ENCODE assay signal across 12 cellular contexts in genomic region chr2:118059919-118060478, GRCh38. TPM values are rescaled to one million over a fixed set of nuclear protein-coding genes. Genes with fewer than 3 reads are reported as not detected.
DNase-seq lines count a peak whose midpoint lies in the region; ATAC-seq lines count a peak whose summit lies in the region.
"Had no signal": no experiment of that assay in that cellular context is flagged by ENCODE, and none has a peak within 500 bp of the region (broad histone marks: within the 10 kb centered on the region; RNA-seq: fewer than 3 reads in every experiment).

No MANE protein-coding gene starts in this region.

- no peaks in the 10 kb centered on the region for H3K9me3 Mint-ChIP-seq in activated T-helper 2 cell treated with anti-CD3 and anti-CD28 coated beads, Interferon-gamma antibody, Interleukin-2, Interleukin-4, amounts not matched to agents 10 μg/mL and 5 μg/mL and 100 μg/mL, durations not matched to agents 14 hours and 24 hours and 36 hours
- H3K9me3 Mint-ChIP-seq in effector memory CD8-positive, alpha-beta T cell = no peaks in the 10 kb centered on the region

- DNase-seq in Daoy (ENCODE audit: low read depth) = peak; percentile 62
- DNase-seq in activated T-helper 2 cell treated with anti-CD3 and anti-CD28 coated beads, Interferon-gamma antibody, Interleukin-2, Interleukin-4, amounts not matched to agents 10 μg/mL and 5 μg/mL and 100 μg/mL, durations not matched to agents 14 hours and 24 hours and 36 hours (ENCODE audit: low spot score) = no peak
- peak; percentile 95 for DNase-seq in non-pigmented ciliary epithelial cell (ENCODE audit: low read depth)
- no peak for DNase-seq in NCI-H2171 treated with DMSO at 0.1 percent for 48 hours (lab: John Stamatoyannopoulos, UW)
- DNase-seq in effector memory CD8-positive, alpha-beta T cell = no peak
- DNase-seq in NCI-H82 (lab: John Stamatoyannopoulos, UW) = no peak
- DNase-seq: adrenal gland, NCI-H187 treated with DMSO at 0.1 percent for 48 hours, substantia nigra, T1000 had no signal

- no peaks in the 10 kb centered on the region for H3K36me3 Mint-ChIP-seq in activated T-helper 2 cell treated with anti-CD3 and anti-CD28 coated beads, Interferon-gamma antibody, Interleukin-2, Interleukin-4, amounts not matched to agents 10 μg/mL and 5 μg/mL and 100 μg/mL, durations not matched to agents 14 hours and 24 hours and 36 hours (ENCODE audit: low read depth)
- no peaks in the 10 kb centered on the region for H3K36me3 Mint-ChIP-seq in effector memory CD8-positive, alpha-beta T cell (ENCODE audit: insufficient read depth)

- peak overlapping the region; percentile 2 for H3K27ac Mint-ChIP-seq in activated T-helper 2 cell treated with anti-CD3 and anti-CD28 coated beads, Interferon-gamma antibody, Interleukin-2, Interleukin-4, amounts not matched to agents 10 μg/mL and 5 μg/mL and 100 μg/mL, durations not matched to agents 14 hours and 24 hours and 36 hours
- H3K27ac Mint-ChIP-seq in effector memory CD8-positive, alpha-beta T cell = peak overlapping the region in 1 of 2 donors; percentile 27

- intact Hi-C loops in activated T-helper 2 cell treated with anti-CD3 and anti-CD28 coated beads, Interferon-gamma antibody, Interleukin-2, Interleukin-4, amounts not matched to agents 10 μg/mL and 5 μg/mL and 100 μg/mL, durations not matched to agents 14 hours and 24 hours and 36 hours (cut with micrococcal nuclease) = loop anchor here (2.0 to 5.0 kb wide), 3 partner anchors 13 to 38 kb away; partner anchors contain the start of gene INSIG2

- H3K4me1 Mint-ChIP-seq in activated T-helper 2 cell treated with anti-CD3 and anti-CD28 coated beads, Interferon-gamma antibody, Interleukin-2, Interleukin-4, amounts not matched to agents 10 μg/mL and 5 μg/mL and 100 μg/mL, durations not matched to agents 14 hours and 24 hours and 36 hours (ENCODE audit: low read depth) = peaks cover 7% of the 10 kb centered on the region
- H3K4me1 Mint-ChIP-seq in effector memory CD8-positive, alpha-beta T cell (ENCODE audit: low read depth in 2 of 2) = peaks cover 3 to 7% of the 10 kb centered on the region in 2 donors

- ATAC-seq in HG03432 (IDR thresholded peaks at IDR 0.05; ENCODE audit: unreplicated experiment) (peak; percentile 22), HG02970 (IDR thresholded peaks at IDR 0.05; ENCODE audit: low FRiP score, unreplicated experiment) (no peak)
- ATAC-seq in effector memory CD8-positive, alpha-beta T cell (replicated peaks) = no peak

- H3K4me3 Mint-ChIP-seq in activated T-helper 2 cell treated with anti-CD3 and anti-CD28 coated beads, Interferon-gamma antibody, Interleukin-2, Interleukin-4, amounts not matched to agents 10 μg/mL and 5 μg/mL and 100 μg/mL, durations not matched to agents 14 hours and 24 hours and 36 hours (ENCODE audit: low read depth) = no peak overlapping the region
- no peak overlapping the region for H3K4me3 Mint-ChIP-seq in effector memory CD8-positive, alpha-beta T cell

- H3K27me3 Mint-ChIP-seq in activated T-helper 2 cell treated with anti-CD3 and anti-CD28 coated beads, Interferon-gamma antibody, Interleukin-2, Interleukin-4, amounts not matched to agents 10 μg/mL and 5 μg/mL and 100 μg/mL, durations not matched to agents 14 hours and 24 hours and 36 hours (ENCODE audit: low read depth) = peaks cover 31% of the 10 kb centered on the region
- H3K27me3 Mint-ChIP-seq in effector memory CD8-positive, alpha-beta T cell = peaks cover 39 to 51% of the 10 kb centered on the region in 2 donors

RNA-seq across cellular contexts. Expression of gene INSIG2, which starts 28.3 kb away (rescaled TPM):
- 7.8 and 20.5 TPM in 2 replicates for total RNA-seq in Daoy (2014; rRNA removed; shearing (Covaris generic))
- 48.4 and 51.6 TPM in 2 replicates for total RNA-seq in activated T-helper 2 cell treated with anti-CD3 and anti-CD28 coated beads, Interferon-gamma antibody, Interleukin-2, Interleukin-4, amounts not matched to agents 10 μg/mL and 5 μg/mL and 100 μg/mL, durations not matched to agents 14 hours and 24 hours and 36 hours

RNA-seq across cellular contexts. Expression of gene CCDC93, which starts 46.1 kb away (rescaled TPM):
- total RNA-seq in Daoy (2014; rRNA removed; shearing (Covaris generic)) = 19.3 and 19.9 TPM in 2 replicates
- 33.8 and 37.0 TPM in 2 replicates for total RNA-seq in activated T-helper 2 cell treated with anti-CD3 and anti-CD28 coated beads, Interferon-gamma antibody, Interleukin-2, Interleukin-4, amounts not matched to agents 10 μg/mL and 5 μg/mL and 100 μg/mL, durations not matched to agents 14 hours and 24 hours and 36 hours

Comparison
In these comparisons a context has a peak if more than half of its experiments do, and no peak if none do; other contexts are left out.
1. DNase-seq: peak in Daoy (single experiment) and non-pigmented ciliary epithelial cell (single experiment); none in activated T-helper 2 cell treated with anti-CD3 and anti-CD28 coated beads, Interferon-gamma antibody, Interleukin-2, Interleukin-4, amounts not matched to agents 10 μg/mL and 5 μg/mL and 100 μg/mL, durations not matched to agents 14 hours and 24 hours and 36 hours (single experiment), NCI-H2171 treated with DMSO at 0.1 percent for 48 hours (single experiment), effector memory CD8-positive, alpha-beta T cell (0 of 3) and NCI-H82 (single experiment).